Comparison of ENCODE assay signal across 1 cellular context in the genomic region with DNA sequence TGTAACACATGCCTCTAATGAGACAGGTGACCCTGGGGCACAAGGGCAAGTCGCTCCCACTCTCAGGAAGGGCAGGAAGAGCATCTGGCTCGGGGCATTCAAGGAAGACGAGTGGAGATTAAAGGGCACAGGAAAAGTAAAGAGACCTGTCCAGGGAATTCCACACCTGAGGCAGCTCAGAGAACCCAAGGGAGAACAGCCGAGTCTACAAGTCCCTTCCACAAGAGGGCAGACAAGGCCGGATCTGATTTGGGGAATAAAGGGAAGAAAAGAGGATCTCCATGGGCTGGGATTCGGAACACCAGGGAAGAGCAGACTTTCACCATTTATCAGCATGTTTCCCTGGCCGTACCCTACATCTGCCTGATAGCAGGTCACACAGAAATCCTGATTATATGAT.
TF ChIP-seq lines count a peak whose summit lies in the region.

No MANE protein-coding gene starts in this region.

TF ChIP-seq in SK-N-SH, 30 proteins besides CTCF, POLR2A, EP300 and RAD21 (continued from another document):
- TF ChIP-seq ELF1 (IDR thresholded peaks at IDR 0.05) = no peak
- TF ChIP-seq, protein P1, sequence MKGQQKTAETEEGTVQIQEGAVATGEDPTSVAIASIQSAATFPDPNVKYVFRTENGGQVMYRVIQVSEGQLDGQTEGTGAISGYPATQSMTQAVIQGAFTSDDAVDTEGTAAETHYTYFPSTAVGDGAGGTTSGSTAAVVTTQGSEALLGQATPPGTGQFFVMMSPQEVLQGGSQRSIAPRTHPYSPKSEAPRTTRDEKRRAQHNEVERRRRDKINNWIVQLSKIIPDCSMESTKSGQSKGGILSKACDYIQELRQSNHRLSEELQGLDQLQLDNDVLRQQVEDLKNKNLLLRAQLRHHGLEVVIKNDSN (IDR thresholded peaks at IDR 0.05; ENCODE audit: borderline replicate concordance, low read depth) = no peak
- no peak for TF ChIP-seq TAF1 (IDR thresholded peaks at IDR 0.05; ENCODE audit: borderline replicate concordance, low read depth, low read length)
- TF ChIP-seq SMC3 (IDR thresholded peaks at IDR 0.05; ENCODE audit: low read depth, low read length) = peak; percentile 33; the same call in 1 of the 2 replicates
- no peak for TF ChIP-seq RCOR1 (IDR thresholded peaks at IDR 0.05; ENCODE audit: low read length)
